In genomic region chr13:73421310-73421912, GRCh38 we compare ENCODE assay signal across 13 cellular contexts.
DNase-seq lines count a peak whose midpoint lies in the region.
"Had no signal": no experiment of that assay in that cellular context is flagged by ENCODE, and none has a peak within 500 bp of the region (broad histone marks: within the 10 kb centered on the region; RNA-seq: fewer than 3 reads in every experiment).

No MANE protein-coding gene starts in this region.

- H3K4me1 Mint-ChIP-seq in activated CD4-positive, alpha-beta T cell treated with anti-CD3 and anti-CD28 coated beads, Interleukin-2, amount 10 ng/mL, durations not matched to agents 24 days and 14 days, result no peaks in the 10 kb centered on the region
- H3K4me1 Mint-ChIP-seq: memory B cell had no signal

- H3K36me3 Mint-ChIP-seq in activated CD4-positive, alpha-beta T cell treated with anti-CD3 and anti-CD28 coated beads, Interleukin-2, amount 10 ng/mL, durations not matched to agents 24 days and 14 days (ENCODE audit: low read depth), result no peaks in the 10 kb centered on the region
- H3K36me3 Mint-ChIP-seq: memory B cell had no signal

- H3K27me3 Mint-ChIP-seq in activated CD4-positive, alpha-beta T cell treated with anti-CD3 and anti-CD28 coated beads, Interleukin-2, amount 10 ng/mL, durations not matched to agents 24 days and 14 days, result no peaks in the 10 kb centered on the region
- H3K27me3 Mint-ChIP-seq: stimulated activated naive CD8-positive, alpha-beta T cell treated with anti-CD3 and anti-CD28 coated beads, Interleukin-15, Interleukin-2, amounts not matched to agents 100 ng/mL and 50 ng/mL, for 24 hours had no signal

- no peaks in the 10 kb centered on the region for H3K9me3 Mint-ChIP-seq in activated CD4-positive, alpha-beta T cell treated with anti-CD3 and anti-CD28 coated beads, Interleukin-2, amount 10 ng/mL, durations not matched to agents 24 days and 14 days
- H3K9me3 Mint-ChIP-seq: stimulated activated naive CD8-positive, alpha-beta T cell treated with anti-CD3 and anti-CD28 coated beads, Interleukin-15, Interleukin-2, amounts not matched to agents 100 ng/mL and 50 ng/mL, for 24 hours had no signal

- H3K4me3 Mint-ChIP-seq in activated CD4-positive, alpha-beta T cell treated with anti-CD3 and anti-CD28 coated beads, Interleukin-2, amount 10 ng/mL, durations not matched to agents 24 days and 14 days, result no peak overlapping the region
- H3K4me3 Mint-ChIP-seq: memory B cell; stimulated activated naive CD8-positive, alpha-beta T cell treated with anti-CD3 and anti-CD28 coated beads, Interleukin-15, Interleukin-2, amounts not matched to agents 100 ng/mL and 50 ng/mL, for 24 hours had no signal

- H3K27ac Mint-ChIP-seq in activated CD4-positive, alpha-beta T cell treated with anti-CD3 and anti-CD28 coated beads, Interleukin-2, amount 10 ng/mL, durations not matched to agents 24 days and 14 days, result no peak overlapping the region
- H3K27ac Mint-ChIP-seq: memory B cell; stimulated activated naive CD8-positive, alpha-beta T cell treated with anti-CD3 and anti-CD28 coated beads, Interleukin-15, Interleukin-2, amounts not matched to agents 100 ng/mL and 50 ng/mL, for 24 hours had no signal

- H3K27ac ChIP-seq in epithelial cell of prostate, result peak overlapping the region; percentile 100
- H3K27ac ChIP-seq: cardiac muscle cell had no signal

- intact Hi-C loops in activated CD4-positive, alpha-beta T cell treated with anti-CD3 and anti-CD28 coated beads, Interleukin-2, amount 10 ng/mL, durations not matched to agents 24 days and 14 days (cut with micrococcal nuclease), result no loop called here

- DNase-seq in activated CD4-positive, alpha-beta T cell treated with anti-CD3 and anti-CD28 coated beads, Interleukin-2, amount 50 U/mL, for 48 hours, result peak; percentile 16 to 42
- DNase-seq in activated CD4-positive, alpha-beta T cell treated with anti-CD3 and anti-CD28 coated beads, Interleukin-2, amount 10 ng/mL, durations not matched to agents 24 days and 14 days, result no peak
- peak; percentile 19 for DNase-seq in NCI-H226
- DNase-seq in epithelial cell of prostate (ENCODE audit: low read depth, low spot score), result peak; percentile 99
- peak; percentile 63 for DNase-seq in stimulated activated CD4-positive, alpha-beta T cell treated with anti-CD3 and anti-CD28 coated beads, Interleukin-1b, Interleukin-23, amount 100 ng/mL, for 48 hours
- DNase-seq in inferior parietal cortex (ENCODE audit: extremely low spot score), result no peak
- no peak for DNase-seq in NOMO-1 treated with DMSO at 0.1 percent for 48 hours (lab: John Stamatoyannopoulos, UW; ENCODE audit: unreplicated experiment)
- DNase-seq in SW 1271 (lab: John Stamatoyannopoulos, UW), result no peak
- DNase-seq: activated CD4-positive, alpha-beta T cell treated with anti-CD3 and anti-CD28 coated beads, Interleukin-2, amount 50 U/mL, for 4 hours; right cardiac atrium had no signal

Comparison
In these comparisons a context has a peak if more than half of its experiments do, and no peak if none do; other contexts are left out.
1. DNase-seq: peak in activated CD4-positive, alpha-beta T cell treated with anti-CD3 and anti-CD28 coated beads, Interleukin-2, amount 50 U/mL, for 48 hours (2 of 2), NCI-H226 (single experiment), epithelial cell of prostate (single experiment) and stimulated activated CD4-positive, alpha-beta T cell treated with anti-CD3 and anti-CD28 coated beads, Interleukin-1b, Interleukin-23, amount 100 ng/mL, for 48 hours (single experiment); none in activated CD4-positive, alpha-beta T cell treated with anti-CD3 and anti-CD28 coated beads, Interleukin-2, amount 10 ng/mL, durations not matched to agents 24 days and 14 days (single experiment), inferior parietal cortex (single experiment), NOMO-1 treated with DMSO at 0.1 percent for 48 hours (single experiment) and SW 1271 (0 of 2).